In genomic region chr9:128005938-128006337, GRCh38 we compare ENCODE assay signal across 1 cellular context.
TF ChIP-seq lines count a peak whose summit lies in the region.

No MANE protein-coding gene starts in this region.

TF ChIP-seq in HepG2, 621 proteins besides CTCF, POLR2A, EP300 and RAD21 (continued from another document and continues in another):
- TF ChIP-seq, protein P1, sequence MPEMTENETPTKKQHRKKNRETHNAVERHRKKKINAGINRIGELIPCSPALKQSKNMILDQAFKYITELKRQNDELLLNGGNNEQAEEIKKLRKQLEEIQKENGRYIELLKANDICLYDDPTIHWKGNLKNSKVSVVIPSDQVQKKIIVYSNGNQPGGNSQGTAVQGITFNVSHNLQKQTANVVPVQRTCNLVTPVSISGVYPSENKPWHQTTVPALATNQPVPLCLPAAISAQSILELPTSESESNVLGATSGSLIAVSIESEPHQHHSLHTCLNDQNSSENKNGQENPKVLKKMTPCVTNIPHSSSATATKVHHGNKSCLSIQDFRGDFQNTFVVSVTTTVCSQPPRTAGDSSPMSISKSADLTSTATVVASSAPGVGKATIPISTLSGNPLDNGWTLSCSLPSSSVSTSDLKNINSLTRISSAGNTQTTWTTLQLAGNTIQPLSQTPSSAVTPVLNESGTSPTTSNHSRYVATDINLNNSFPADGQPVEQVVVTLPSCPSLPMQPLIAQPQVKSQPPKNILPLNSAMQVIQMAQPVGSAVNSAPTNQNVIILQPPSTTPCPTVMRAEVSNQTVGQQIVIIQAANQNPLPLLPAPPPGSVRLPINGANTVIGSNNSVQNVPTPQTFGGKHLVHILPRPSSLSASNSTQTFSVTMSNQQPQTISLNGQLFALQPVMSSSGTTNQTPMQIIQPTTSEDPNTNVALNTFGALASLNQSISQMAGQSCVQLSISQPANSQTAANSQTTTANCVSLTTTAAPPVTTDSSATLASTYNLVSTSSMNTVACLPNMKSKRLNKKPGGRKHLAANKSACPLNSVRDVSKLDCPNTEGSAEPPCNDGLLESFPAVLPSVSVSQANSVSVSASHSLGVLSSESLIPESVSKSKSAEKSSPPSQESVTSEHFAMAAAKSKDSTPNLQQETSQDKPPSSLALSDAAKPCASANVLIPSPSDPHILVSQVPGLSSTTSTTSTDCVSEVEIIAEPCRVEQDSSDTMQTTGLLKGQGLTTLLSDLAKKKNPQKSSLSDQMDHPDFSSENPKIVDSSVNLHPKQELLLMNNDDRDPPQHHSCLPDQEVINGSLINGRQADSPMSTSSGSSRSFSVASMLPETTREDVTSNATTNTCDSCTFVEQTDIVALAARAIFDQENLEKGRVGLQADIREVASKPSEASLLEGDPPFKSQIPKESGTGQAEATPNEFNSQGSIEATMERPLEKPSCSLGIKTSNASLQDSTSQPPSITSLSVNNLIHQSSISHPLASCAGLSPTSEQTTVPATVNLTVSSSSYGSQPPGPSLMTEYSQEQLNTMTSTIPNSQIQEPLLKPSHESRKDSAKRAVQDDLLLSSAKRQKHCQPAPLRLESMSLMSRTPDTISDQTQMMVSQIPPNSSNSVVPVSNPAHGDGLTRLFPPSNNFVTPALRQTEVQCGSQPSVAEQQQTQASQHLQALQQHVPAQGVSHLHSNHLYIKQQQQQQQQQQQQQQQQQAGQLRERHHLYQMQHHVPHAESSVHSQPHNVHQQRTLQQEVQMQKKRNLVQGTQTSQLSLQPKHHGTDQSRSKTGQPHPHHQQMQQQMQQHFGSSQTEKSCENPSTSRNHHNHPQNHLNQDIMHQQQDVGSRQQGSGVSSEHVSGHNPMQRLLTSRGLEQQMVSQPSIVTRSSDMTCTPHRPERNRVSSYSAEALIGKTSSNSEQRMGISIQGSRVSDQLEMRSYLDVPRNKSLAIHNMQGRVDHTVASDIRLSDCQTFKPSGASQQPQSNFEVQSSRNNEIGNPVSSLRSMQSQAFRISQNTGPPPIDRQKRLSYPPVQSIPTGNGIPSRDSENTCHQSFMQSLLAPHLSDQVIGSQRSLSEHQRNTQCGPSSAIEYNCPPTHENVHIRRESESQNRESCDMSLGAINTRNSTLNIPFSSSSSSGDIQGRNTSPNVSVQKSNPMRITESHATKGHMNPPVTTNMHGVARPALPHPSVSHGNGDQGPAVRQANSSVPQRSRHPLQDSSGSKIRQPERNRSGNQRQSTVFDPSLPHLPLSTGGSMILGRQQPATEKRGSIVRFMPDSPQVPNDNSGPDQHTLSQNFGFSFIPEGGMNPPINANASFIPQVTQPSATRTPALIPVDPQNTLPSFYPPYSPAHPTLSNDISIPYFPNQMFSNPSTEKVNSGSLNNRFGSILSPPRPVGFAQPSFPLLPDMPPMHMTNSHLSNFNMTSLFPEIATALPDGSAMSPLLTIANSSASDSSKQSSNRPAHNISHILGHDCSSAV (CRISPR knock-in tag; IDR thresholded peaks at IDR 0.05; ENCODE audit: borderline replicate concordance): no peak
- TF ChIP-seq KDM2A (CRISPR knock-in tag; IDR thresholded peaks at IDR 0.05; ENCODE audit: borderline replicate concordance, low read depth): peak; percentile 66; the same call in 1 of the 2 replicates
- TF ChIP-seq ZNF484 (CRISPR knock-in tag; IDR thresholded peaks at IDR 0.05; ENCODE audit: borderline replicate concordance, low read depth): no peak
- TF ChIP-seq ZFYVE20 (CRISPR knock-in tag; IDR thresholded peaks at IDR 0.05; ENCODE audit: borderline replicate concordance, low read depth): no peak
- TF ChIP-seq, protein P2, sequence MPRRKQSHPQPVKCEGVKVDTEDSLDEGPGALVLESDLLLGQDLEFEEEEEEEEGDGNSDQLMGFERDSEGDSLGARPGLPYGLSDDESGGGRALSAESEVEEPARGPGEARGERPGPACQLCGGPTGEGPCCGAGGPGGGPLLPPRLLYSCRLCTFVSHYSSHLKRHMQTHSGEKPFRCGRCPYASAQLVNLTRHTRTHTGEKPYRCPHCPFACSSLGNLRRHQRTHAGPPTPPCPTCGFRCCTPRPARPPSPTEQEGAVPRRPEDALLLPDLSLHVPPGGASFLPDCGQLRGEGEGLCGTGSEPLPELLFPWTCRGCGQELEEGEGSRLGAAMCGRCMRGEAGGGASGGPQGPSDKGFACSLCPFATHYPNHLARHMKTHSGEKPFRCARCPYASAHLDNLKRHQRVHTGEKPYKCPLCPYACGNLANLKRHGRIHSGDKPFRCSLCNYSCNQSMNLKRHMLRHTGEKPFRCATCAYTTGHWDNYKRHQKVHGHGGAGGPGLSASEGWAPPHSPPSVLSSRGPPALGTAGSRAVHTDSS (CRISPR knock-in tag; conservative IDR thresholded peaks at IDR 0.05): no peak
- TF ChIP-seq AHDC1 (CRISPR knock-in tag; IDR thresholded peaks at IDR 0.05; ENCODE audit: borderline replicate concordance): no peak; the same call in 1 of the 2 replicates
- no peak for TF ChIP-seq ARNTL (CRISPR knock-in tag; IDR thresholded peaks at IDR 0.05)
- TF ChIP-seq KLF13 (CRISPR knock-in tag; IDR thresholded peaks at IDR 0.05): no peak
- TF ChIP-seq SP4 (CRISPR knock-in tag; IDR thresholded peaks at IDR 0.05): no peak
- TF ChIP-seq PLRG1 (conservative IDR thresholded peaks at IDR 0.05): no peak
- TF ChIP-seq CEBPZ (IDR thresholded peaks at IDR 0.05; ENCODE audit: low read length): no peak
- no peak for TF ChIP-seq MBNL3 (CRISPR knock-in tag; conservative IDR thresholded peaks at IDR 0.05)
- TF ChIP-seq ZNF550 (CRISPR knock-in tag; IDR thresholded peaks at IDR 0.05; ENCODE audit: borderline replicate concordance): no peak
- no peak for TF ChIP-seq ZNF850 (CRISPR knock-in tag; conservative IDR thresholded peaks at IDR 0.05)
- TF ChIP-seq ZBTB1 (CRISPR knock-in tag; IDR thresholded peaks at IDR 0.05; ENCODE audit: borderline replicate concordance): no peak
- no peak for TF ChIP-seq JUN (CRISPR knock-in tag; IDR thresholded peaks at IDR 0.05)
- TF ChIP-seq ZNF615 (CRISPR knock-in tag; IDR thresholded peaks at IDR 0.05; ENCODE audit: borderline replicate concordance): no peak
- TF ChIP-seq ZNF143 (CRISPR knock-in tag; IDR thresholded peaks at IDR 0.05): no peak
- no peak for TF ChIP-seq HNF4A (CRISPR knock-in tag; IDR thresholded peaks at IDR 0.05)
- peak; percentile 78; the same call in 1 of the 2 replicates for TF ChIP-seq TFAP4 (IDR thresholded peaks at IDR 0.05; ENCODE audit: borderline replicate concordance, low read depth)
- no peak for TF ChIP-seq POGK (CRISPR knock-in tag; conservative IDR thresholded peaks at IDR 0.05)
- no peak for TF ChIP-seq ZNF510 (CRISPR knock-in tag; IDR thresholded peaks at IDR 0.05; ENCODE audit: low read depth)
- TF ChIP-seq, protein P3, sequence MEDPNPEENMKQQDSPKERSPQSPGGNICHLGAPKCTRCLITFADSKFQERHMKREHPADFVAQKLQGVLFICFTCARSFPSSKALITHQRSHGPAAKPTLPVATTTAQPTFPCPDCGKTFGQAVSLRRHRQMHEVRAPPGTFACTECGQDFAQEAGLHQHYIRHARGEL (CRISPR knock-in tag; IDR thresholded peaks at IDR 0.05): no peak
- no peak for TF ChIP-seq RFXANK (CRISPR knock-in tag; IDR thresholded peaks at IDR 0.05)
- no peak for TF ChIP-seq MAF1 (CRISPR knock-in tag; IDR thresholded peaks at IDR 0.05; ENCODE audit: borderline replicate concordance)
- no peak for TF ChIP-seq CEBPG (CRISPR knock-in tag; IDR thresholded peaks at IDR 0.05)
- no peak for TF ChIP-seq ZNF263 (CRISPR knock-in tag; IDR thresholded peaks at IDR 0.05)
- TF ChIP-seq NFE2L2 (IDR thresholded peaks at IDR 0.05; ENCODE audit: low read length): no peak
- no peak for TF ChIP-seq AKAP8 (CRISPR knock-in tag; IDR thresholded peaks at IDR 0.05)
- TF ChIP-seq ZNF282 (IDR thresholded peaks at IDR 0.05; ENCODE audit: partially characterized antibody): no peak
- no peak for TF ChIP-seq TBP (CRISPR knock-in tag; IDR thresholded peaks at IDR 0.05)
- no peak for TF ChIP-seq SAFB2 (CRISPR knock-in tag; IDR thresholded peaks at IDR 0.05; ENCODE audit: borderline replicate concordance, low read depth)
- TF ChIP-seq ELF1 (CRISPR knock-in tag; IDR thresholded peaks at IDR 0.05): peak; percentile 69
- no peak for TF ChIP-seq HOMEZ (CRISPR knock-in tag; IDR thresholded peaks at IDR 0.05; ENCODE audit: low read depth)
- no peak for TF ChIP-seq STAG1 (CRISPR knock-in tag; IDR thresholded peaks at IDR 0.05)
- no peak for TF ChIP-seq RNF2 (conservative IDR thresholded peaks at IDR 0.05; ENCODE audit: low read depth)
